ENCODE assay signal across 8 cellular contexts in the genomic region with DNA sequence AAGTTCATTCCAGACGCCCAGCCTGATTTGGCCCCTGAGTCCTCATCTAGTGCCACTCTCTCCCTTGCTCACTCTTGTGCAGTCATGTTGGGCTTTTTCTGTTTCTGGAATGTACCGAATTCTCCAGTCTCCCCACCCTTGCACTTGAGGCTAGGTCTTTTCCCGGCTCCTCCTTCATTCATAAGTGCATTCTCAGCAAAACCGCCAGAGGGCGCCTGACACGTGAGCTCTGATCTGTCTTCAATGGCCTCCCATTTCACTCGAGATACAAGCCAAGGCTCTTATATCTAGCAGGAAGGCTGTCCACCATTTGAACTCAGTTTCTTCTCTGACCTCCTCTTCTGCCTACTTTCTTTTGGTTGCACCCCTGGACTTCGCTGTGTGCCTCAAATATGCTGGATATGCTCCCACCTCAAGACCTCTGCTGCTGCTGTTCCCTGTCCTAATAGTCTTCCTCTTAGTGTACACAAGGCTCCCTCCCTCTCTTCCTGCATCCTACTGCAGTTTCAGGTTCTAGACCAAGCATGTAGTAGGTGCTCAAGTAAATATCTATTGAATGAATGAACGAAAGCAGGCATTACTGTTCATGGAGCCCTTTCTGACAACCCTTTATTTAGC.
DNase-seq lines count a peak whose midpoint lies in the region; ATAC-seq and TF ChIP-seq lines count a peak whose summit lies in the region.

No MANE protein-coding gene starts in this region.

- H3K4me3 ChIP-seq in choroid plexus epithelial cell (ENCODE audit: low read depth, low read length): no peak overlapping the region

- TF ChIP-seq CTCF in choroid plexus epithelial cell (conservative IDR thresholded peaks at IDR 0.05; ENCODE audit: low read depth, low read length): peak; percentile 94

- peak; percentile 96 for ATAC-seq in GM19025 (IDR thresholded peaks at IDR 0.05; ENCODE audit: low read depth, unreplicated experiment)
- peak; percentile 96 for ATAC-seq in HG03108 (IDR thresholded peaks at IDR 0.05; ENCODE audit: unreplicated experiment)
- peak; percentile 100 for ATAC-seq in left lobe of liver

- peak in 13 of 14 donors; percentile 2 to 74 (median 48) for DNase-seq in C1 segment of cervical spinal cord (lab: John Stamatoyannopoulos, UW)
- peak; percentile 54 for DNase-seq in NCI-H2196 (lab: John Stamatoyannopoulos, UW; ENCODE audit: unreplicated experiment)
- DNase-seq in activated CD4-positive, alpha-beta T cell treated with anti-CD3 and anti-CD28 coated beads for 1 hour: peak; percentile 8
- DNase-seq in choroid plexus epithelial cell (ENCODE audit: low read depth): peak; percentile 88
- peak; percentile 65 for DNase-seq in left lobe of liver (ENCODE audit: low spot score)
- peak; percentile 20 to 47 for DNase-seq in stimulated activated CD4-positive, alpha-beta T cell treated with anti-CD3 and anti-CD28 coated beads, Interleukin-4, amount 100 ng/mL, for 4 hours

Comparison
In these comparisons a context has a peak if more than half of its experiments do, and no peak if none do; other contexts are left out.
1. DNase-seq: peak in every context shown above with its lines; median percentile 88 in choroid plexus epithelial cell; 65 in left lobe of liver; 54 in NCI-H2196; 48 in C1 segment of cervical spinal cord; 34 in stimulated activated CD4-positive, alpha-beta T cell treated with anti-CD3 and anti-CD28 coated beads, Interleukin-4, amount 100 ng/mL, for 4 hours; 8 in activated CD4-positive, alpha-beta T cell treated with anti-CD3 and anti-CD28 coated beads for 1 hour.